Comparison of ENCODE assay signal across 23 cellular contexts in the genomic region with DNA sequence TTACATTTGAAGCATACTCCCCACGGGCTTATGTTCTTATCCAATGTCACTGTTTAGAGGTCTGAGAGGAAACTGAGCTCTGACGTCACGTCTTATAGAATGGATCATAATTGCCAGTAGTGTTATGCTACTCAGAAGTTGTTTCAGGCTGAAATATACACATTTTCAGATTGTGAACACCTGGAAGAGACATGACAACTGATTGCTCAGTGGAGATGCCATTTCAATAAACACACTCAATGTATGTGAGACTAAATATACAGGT. TPM values are rescaled to one million over a fixed set of nuclear protein-coding genes. Genes with fewer than 3 reads are reported as not detected.
DNase-seq lines count a peak whose midpoint lies in the region; ATAC-seq, FAIRE-seq and TF ChIP-seq lines count a peak whose summit lies in the region.
"Had no signal": no experiment of that assay in that cellular context is flagged by ENCODE, and none has a peak within 500 bp of the region (broad histone marks: within the 10 kb centered on the region; RNA-seq: fewer than 3 reads in every experiment).

No MANE protein-coding gene starts in this region.

- no peak overlapping the region for H3K4me3 Mint-ChIP-seq in WTC11
- H3K4me3 Mint-ChIP-seq: CD4-positive, alpha-beta T cell had no signal

- in situ Hi-C loops in HepG2 (cut with HindIII; ENCODE audit: extremely low pct_ligation_motif_present, low pct_unique_long_range_greater_than_20kb): no loop called here

- H3K36me3 ChIP-seq in HepG2 (replicated peaks in 1 of 2; ENCODE audit: control insufficient read depth in 1 of 2, insufficient read depth in 2 of 2, low read length in 2 of 2) (no peaks in the 10 kb centered on the region), right lobe of liver (no peaks in the 10 kb centered on the region), mesenchymal stem cell (ENCODE audit: control insufficient read depth in 1 of 2, insufficient read depth in 2 of 2, low read depth in 1 of 2, low read length in 2 of 2) (no peaks in the 10 kb centered on the region)

- no peaks in the 10 kb centered on the region for H3K27me3 Mint-ChIP-seq in WTC11 (ENCODE audit: low read depth)
- H3K27me3 Mint-ChIP-seq: CD4-positive, alpha-beta T cell had no signal

- H3K4me2 ChIP-seq in HepG2 (ENCODE audit: low read depth, low read length) (no peak overlapping the region), mesenchymal stem cell (ENCODE audit: low read length, poor library complexity, severe bottlenecking) (no peak overlapping the region)
- H3K4me2 ChIP-seq: A549 had no signal

- no peak overlapping the region for H2BK12ac ChIP-seq in mesenchymal stem cell (ENCODE audit: low read length in 2 of 2)

- peaks cover 18% of the 10 kb centered on the region for H3K36me3 Mint-ChIP-seq in WTC11

- H3K27ac ChIP-seq in HepG2 (ENCODE audit: extremely low read length, insufficient read depth, low read length) (no peak overlapping the region), right lobe of liver (no peak overlapping the region), mesenchymal stem cell (ENCODE audit: low read length, poor library complexity, severe bottlenecking) (no peak overlapping the region)
- H3K27ac ChIP-seq: 22Rv1, A549, C4-2B had no signal

- CTCF ChIA-PET in HepG2 (lab: Yijun Ruan, JAX; ENCODE audit: low intra/inter-chr PET ratio, low total read pairs): no interaction called here
- CTCF ChIA-PET in WTC11 (lab: Charles Lee): no interaction called here

- no peak for TF ChIP-seq EP300 in HepG2 (IDR thresholded peaks at IDR 0.05; ENCODE audit: low read depth in 2 of 2, low read length in 2 of 2)
- no peak for TF ChIP-seq EP300 in HepG2 (CRISPR knock-in tag; IDR thresholded peaks at IDR 0.05; ENCODE audit: borderline replicate concordance)

- peaks cover 9% of the 10 kb centered on the region for H3K9me3 Mint-ChIP-seq in WTC11
- H3K9me3 Mint-ChIP-seq: CD4-positive, alpha-beta T cell had no signal

- H3K4me1 ChIP-seq in HepG2 (ENCODE audit: insufficient read depth, low read length): 0 out of 2 replicates have a peak, but pooled peaks cover 6% of the 10 kb centered on the region
- H3K4me1 ChIP-seq in right lobe of liver: no peaks in the 10 kb centered on the region
- H3K4me1 ChIP-seq in mesenchymal stem cell (ENCODE audit: control insufficient read depth, insufficient read depth, low read depth, low read length): no peaks in the 10 kb centered on the region
- H3K4me1 ChIP-seq: A549 had no signal

- ATAC-seq in HepG2: no peak
- no peak for ATAC-seq in right lobe of liver
- no peak for ATAC-seq in WTC11
- no peak for ATAC-seq in HG02571 (IDR thresholded peaks at IDR 0.05; ENCODE audit: unreplicated experiment)
- ATAC-seq: A549, HCT116 had no signal

- H2AFZ ChIP-seq in HepG2 (ENCODE audit: low read length) (no peak overlapping the region), mesenchymal stem cell (ENCODE audit: low read depth, low read length) (no peak overlapping the region)

- no peak overlapping the region for H2BK5ac ChIP-seq in mesenchymal stem cell (ENCODE audit: low read depth, low read length, poor library complexity, severe bottlenecking)

- H4K20me1 ChIP-seq in HepG2 (ENCODE audit: insufficient read depth, low read length): no peaks in the 10 kb centered on the region

- TF ChIP-seq RAD21 in HepG2 (CRISPR knock-in tag; IDR thresholded peaks at IDR 0.05): no peak

- H3K9me3 ChIP-seq in HepG2 (ENCODE audit: low read length) (no peaks in the 10 kb centered on the region), right lobe of liver (no peaks in the 10 kb centered on the region), mesenchymal stem cell (ENCODE audit: control insufficient read depth, low read length) (no peaks in the 10 kb centered on the region)
- H3K9me3 ChIP-seq: A549, Caco-2 had no signal

- no peak overlapping the region for H2BK120ac ChIP-seq in mesenchymal stem cell (ENCODE audit: low read depth, low read length)

- DNase-seq in HepG2 (ENCODE audit: low spot score) (no peak), right lobe of liver (no peak), WTC11 (ENCODE audit: low spot score) (no peak), mesenchymal stem cell (peak; percentile 66), activated T-cell treated with anti-CD3 and anti-CD28 coated beads for 4 hours (no peak), SKM-1 treated with dmso at 0.1 percent for 144 hours (lab: John Stamatoyannopoulos, UW; ENCODE audit: unreplicated experiment) (no peak)
- DNase-seq in activated T-cell treated with anti-CD3 and anti-CD28 coated beads, Interleukin-2, amount 50 U/mL, for 1 hour: no peak
- DNase-seq: AML-193; Caco-2; CD4-positive, alpha-beta T cell; GOT3; H7; KBM-7 had no signal

- 14% methylated on average over 3 of the region's 3 CpGs for WGBS in HepG2 (ENCODE audit: low lambda C conversion rate)
- WGBS in right lobe of liver (ENCODE audit: insufficient coverage, low coverage, low lambda C conversion rate, missing lambda C conversion rate): 58% methylated on average over 3 of the region's 3 CpGs
- WGBS in mesenchymal stem cell: 42% methylated on average over 2 of the region's 3 CpGs

- intact Hi-C loops in HepG2 (cut with micrococcal nuclease; ENCODE audit: unreplicated experiment) (no loop called here), right lobe of liver (cut with DNase I) (no loop called here)

- H3K4me3 ChIP-seq in HepG2 (replicated peaks in 1 of 3; ENCODE audit: insufficient read depth in 1 of 3, low read depth in 2 of 3, low read length in 3 of 3): no peak overlapping the region
- H3K4me3 ChIP-seq in right lobe of liver: no peak overlapping the region
- no peak overlapping the region for H3K4me3 ChIP-seq in mesenchymal stem cell (ENCODE audit: insufficient read depth in 1 of 2, low read depth in 1 of 2, low read length in 2 of 2)
- H3K4me3 ChIP-seq: A549 had no signal

- H2BK15ac ChIP-seq in mesenchymal stem cell (ENCODE audit: low read depth, poor library complexity, severe bottlenecking): no peak overlapping the region

- peak overlapping the region; percentile 8 to 25 for H3K18ac ChIP-seq in mesenchymal stem cell (ENCODE audit: low read depth in 1 of 2, low read length in 2 of 2)

- peaks cover 63% of the 10 kb centered on the region for H3K4me1 Mint-ChIP-seq in WTC11

- H3K27ac Mint-ChIP-seq in WTC11: peak overlapping the region; percentile 75; the same call in 1 of the 2 replicates
- H3K27ac Mint-ChIP-seq: CD4-positive, alpha-beta T cell had no signal

- H3K14ac ChIP-seq in mesenchymal stem cell (ENCODE audit: low read length in 2 of 2): no peak overlapping the region

- peak overlapping the region in 1 of 2 experiments; percentile 2 for H3K4ac ChIP-seq in mesenchymal stem cell (ENCODE audit: low read depth in 1 of 2, low read length in 2 of 2)

- no peak overlapping the region for H4K91ac ChIP-seq in mesenchymal stem cell (ENCODE audit: low read length)

- no peaks in the 10 kb centered on the region for H3K27me3 ChIP-seq in HepG2 (ENCODE audit: control insufficient read depth in 1 of 2, insufficient read depth in 2 of 2, low read length in 2 of 2)
- no peaks in the 10 kb centered on the region for H3K27me3 ChIP-seq in right lobe of liver
- H3K27me3 ChIP-seq in mesenchymal stem cell (ENCODE audit: control insufficient read depth in 1 of 2, insufficient read depth in 1 of 2, low read length in 2 of 2): peaks cover under 1 to 7% of the 10 kb centered on the region in 2 experiments

- POLR2A ChIA-PET in HepG2 (lab: Yijun Ruan, JAX) (no interaction called here), WTC11 (lab: Charles Lee) (no interaction called here)

- no peaks in the 10 kb centered on the region for H3K79me2 ChIP-seq in HepG2 (ENCODE audit: insufficient read depth, low read length)

- FAIRE-seq in HepG2 (lab: Jason Lieb, UNC): no peak
- FAIRE-seq: A549, D721Med, G401.6, GM12891, GM18507 had no signal

- H2AK5ac ChIP-seq in mesenchymal stem cell (ENCODE audit: low read length, severe bottlenecking): no peak overlapping the region

- TF ChIP-seq CTCF in HepG2 (CRISPR knock-in tag; IDR thresholded peaks at IDR 0.05) (no peak), right lobe of liver (IDR thresholded peaks at IDR 0.05) (no peak), WTC11 (IDR thresholded peaks at IDR 0.05) (no peak)

- no TSS peak for BruUV-seq in HepG2 (replicated peaks; lab: Mats Ljungman, UMichigan)

- H3K79me1 ChIP-seq in mesenchymal stem cell (replicated peaks; ENCODE audit: low read length, poor library complexity, severe bottlenecking): no peaks in the 10 kb centered on the region

- TF ChIP-seq POLR2A in HepG2 (IDR thresholded peaks at IDR 0.05; ENCODE audit: insufficient read depth in 1 of 2, low read depth in 2 of 2, low read length in 2 of 2) (no peak), right lobe of liver (IDR thresholded peaks at IDR 0.05) (no peak)

- H3K23ac ChIP-seq in mesenchymal stem cell (ENCODE audit: low read length in 2 of 2): no peak overlapping the region

- H3K9ac ChIP-seq in HepG2 (ENCODE audit: insufficient read depth, low read depth, low read length): no peak overlapping the region
- no peak overlapping the region for H3K9ac ChIP-seq in mesenchymal stem cell (ENCODE audit: low read length)

- no peak overlapping the region for H4K8ac ChIP-seq in mesenchymal stem cell (ENCODE audit: low read length)

RNA-seq across cellular contexts. Expression of a gene that starts 17.3 kb away (rescaled TPM):
- total RNA-seq in HepG2 (2016; rRNA removed; fragmentation: Illumina TruSeq; extraction: Trizol) (0.02 TPM in 1 of 2 replicates, not detected in the other), right lobe of liver (10 to 100 TPM; 10.6 to 66.4 (median 20.5) TPM), WTC11 (2021) (66.3 to 71.0 TPM (median 66.8 TPM) in 3 replicates)
- total RNA-seq in HepG2 (2016; cell fraction: cytosol; rRNA removed; fragmentation: Illumina TruSeq; extraction: Trizol; ENCODE audit: low read depth): not detected in 2 replicates
- not detected in 2 replicates for total RNA-seq in HepG2 (2016; cell fraction: insoluble cytoplasmic fraction; rRNA removed; fragmentation: Illumina TruSeq; extraction: Trizol)
- total RNA-seq in HepG2 (2016; cell fraction: membrane; rRNA removed; fragmentation: Illumina TruSeq; extraction: Trizol): not detected in 2 replicates
- total RNA-seq in HepG2 (2016; cell fraction: nucleus; rRNA removed; fragmentation: Illumina TruSeq; extraction: Trizol): not detected in 2 replicates
- not detected in 2 replicates for polyA plus RNA-seq in HepG2 (2011; rRNA removed)
- 0.03 TPM in 1 of 2 replicates, not detected in the other for polyA plus RNA-seq in HepG2 (2011; cell fraction: cytosol; rRNA removed)
- polyA plus RNA-seq in HepG2 (2011; cell fraction: nucleus; rRNA removed): not detected in 2 replicates
- polyA plus RNA-seq in HepG2 (2012): not detected in 2 replicates
- polyA plus RNA-seq in HepG2 (2016; cell fraction: cytosol; fragmentation: Illumina TruSeq; extraction: Trizol; ENCODE audit: low read depth): not detected in 2 replicates
- polyA plus RNA-seq in HepG2 (2016; cell fraction: insoluble cytoplasmic fraction; fragmentation: Illumina TruSeq; extraction: Trizol; ENCODE audit: low read depth): not detected in 2 replicates
- polyA plus RNA-seq in HepG2 (2016; cell fraction: membrane; fragmentation: Illumina TruSeq; extraction: Trizol; ENCODE audit: low read depth): not detected in 2 replicates
- not detected in 2 replicates for polyA plus RNA-seq in HepG2 (2016; cell fraction: nucleus; fragmentation: Illumina TruSeq; extraction: Trizol; ENCODE audit: insufficient read depth, low read depth)
- polyA minus RNA-seq in HepG2 (2011; rRNA and poly(A)+ RNA removed; ENCODE audit: low replicate concordance): not detected in 2 replicates
- polyA minus RNA-seq in HepG2 (2011; cell fraction: cytosol; rRNA and poly(A)+ RNA removed): not detected in 2 replicates
- polyA minus RNA-seq in HepG2 (2011; cell fraction: nucleus; rRNA and poly(A)+ RNA removed): not detected in 2 replicates
- polyA plus RNA-seq in mesenchymal stem cell (2013, experiment 1 of 2): 42.4 TPM
- polyA plus RNA-seq in mesenchymal stem cell (2013, experiment 2 of 2): 41.8 TPM
- total RNA-seq: HT-29 had no signal
- polyA plus RNA-seq: A549 had no signal

Comparison
In these comparisons a context has a peak if more than half of its experiments do, and no peak if none do; other contexts are left out.
1. RNA of a gene that starts 17.3 kb away (total RNA-seq): 66.3 to 71.0 TPM in WTC11 and 10.6 to 66.4 TPM in right lobe of liver; 0.02 TPM in HepG2; every median in the first group is over 10 times any median in the second.